In the genomic region with DNA sequence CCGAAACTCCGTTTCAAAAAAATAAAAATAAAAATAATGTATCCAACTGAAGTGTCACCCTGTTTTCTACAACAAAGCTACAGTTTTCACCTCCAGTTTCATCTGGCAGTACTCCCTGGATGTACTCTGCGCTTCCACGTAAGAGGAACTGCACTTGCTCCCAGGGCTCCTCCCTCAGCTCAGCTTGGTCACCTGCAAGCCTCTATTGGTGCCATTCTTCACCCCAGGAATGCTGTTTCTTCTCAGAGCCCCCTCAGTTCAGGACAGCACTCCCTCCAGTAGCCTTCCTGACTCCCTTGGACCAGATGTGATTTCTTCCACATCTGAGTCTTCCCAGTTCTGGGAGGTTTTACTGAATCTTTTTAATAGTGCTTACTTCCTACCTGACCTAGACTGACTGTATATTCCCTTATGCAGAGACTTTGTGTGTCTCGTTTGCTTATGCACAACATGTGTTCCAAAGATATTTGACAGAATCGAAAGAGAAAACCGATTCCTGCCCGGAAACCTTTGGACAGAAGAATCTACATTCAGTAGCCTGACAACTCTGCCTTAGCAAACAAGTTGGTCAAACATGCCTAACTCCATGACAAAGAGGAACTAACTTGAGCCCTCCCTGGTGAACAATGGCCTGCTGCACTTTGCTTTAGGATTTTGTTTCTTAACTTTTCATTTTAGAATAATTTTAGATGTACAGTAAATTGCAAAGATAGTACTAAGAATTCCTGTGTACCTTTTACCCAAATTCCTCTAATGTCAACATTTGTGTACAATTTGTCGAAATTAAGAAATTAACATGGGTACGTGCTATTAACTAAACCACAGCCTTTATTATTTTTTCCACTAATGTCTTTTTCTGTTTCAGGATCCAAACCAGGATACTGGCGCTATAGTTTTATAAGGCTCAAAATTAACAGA, we compare ENCODE assay signal across 8 cellular contexts. TPM values are rescaled to one million over a fixed set of nuclear protein-coding genes. Genes with fewer than 3 reads are reported as not detected.
DNase-seq lines count a peak whose midpoint lies in the region; TF ChIP-seq lines count a peak whose summit lies in the region.

No MANE protein-coding gene starts in this region.

- intact Hi-C loops in stomach (cut with DNase I; ENCODE audit: low total_unique reads), result no loop called here

- DNase-seq in HL-60 (ENCODE audit: low read depth in 1 of 2, low spot score in 1 of 2) (peak in 1 of 2 experiments; percentile 28), stomach (peak; percentile 54), COLO829 (ENCODE audit: low spot score) (no peak), DMS153 treated with DMSO at 0.1 percent for 48 hours (lab: John Stamatoyannopoulos, UW; ENCODE audit: unreplicated experiment) (no peak)
- no peak for DNase-seq in activated CD4-positive, alpha-beta memory T cell treated with anti-CD3 and anti-CD28 coated beads, Interleukin-2, amount 10 ng/mL, durations not matched to agents 7 days and 5 days
- DNase-seq in stimulated activated naive CD4-positive, alpha-beta T cell (lab: John Stamatoyannopoulos, UW), result no peak

- no peak for TF ChIP-seq POLR2A in stomach (IDR thresholded peaks at IDR 0.05)

- H3K27ac ChIP-seq in ACC112 (ENCODE audit: low read depth, low read length) (no peak overlapping the region), HL-60 (replicated peaks) (peak overlapping the region; percentile 71), iPS-20b (ENCODE audit: low read length) (no peak overlapping the region), stomach (peak overlapping the region; percentile 85 to 90 (median 89))

- peaks cover 21% of the 10 kb centered on the region for H3K4me1 Mint-ChIP-seq in activated CD4-positive, alpha-beta memory T cell treated with anti-CD3 and anti-CD28 coated beads, Interleukin-2, amount 10 ng/mL, durations not matched to agents 7 days and 5 days

- no peak for TF ChIP-seq EP300 in stomach (IDR thresholded peaks at IDR 0.05)

- H3K27ac Mint-ChIP-seq in activated CD4-positive, alpha-beta memory T cell treated with anti-CD3 and anti-CD28 coated beads, Interleukin-2, amount 10 ng/mL, durations not matched to agents 7 days and 5 days, result peak overlapping the region; percentile 96

- H3K9ac ChIP-seq in iPS-20b (ENCODE audit: low read depth, low read length), result peak overlapping the region; percentile 77; the same call in 1 of the 2 replicates

- peak overlapping the region; percentile 87 for H3K4me3 Mint-ChIP-seq in activated CD4-positive, alpha-beta memory T cell treated with anti-CD3 and anti-CD28 coated beads, Interleukin-2, amount 10 ng/mL, durations not matched to agents 7 days and 5 days

- no peaks in the 10 kb centered on the region for H3K27me3 Mint-ChIP-seq in activated CD4-positive, alpha-beta memory T cell treated with anti-CD3 and anti-CD28 coated beads, Interleukin-2, amount 10 ng/mL, durations not matched to agents 7 days and 5 days

- CTCF ChIA-PET in activated CD4-positive, alpha-beta memory T cell treated with anti-CD3 and anti-CD28 coated beads, Interleukin-2, amount 10 ng/mL, durations not matched to agents 7 days and 5 days (lab: Charles Lee), result interaction anchor here (0.6 to 1.3 kb wide), 5 partner anchors 118 to 238 kb away, joined by 3 to 17 read pairs (median 3); a partner anchor contains a TSS

- no peaks in the 10 kb centered on the region for H3K36me3 ChIP-seq in ACC112 (ENCODE audit: insufficient read depth, low read length)
- H3K36me3 ChIP-seq in iPS-20b (ENCODE audit: insufficient read depth, low read depth, low read length), result no peaks in the 10 kb centered on the region
- no peaks in the 10 kb centered on the region for H3K36me3 ChIP-seq in stomach

- H3K4me1 ChIP-seq in ACC112 (ENCODE audit: control insufficient read depth, insufficient read depth, low read length, unreplicated experiment) (peaks cover 7% of the 10 kb centered on the region), iPS-20b (ENCODE audit: insufficient read depth, low read length) (no peaks in the 10 kb centered on the region; the same call in 1 of the 2 replicates), stomach (peaks cover 10 to 52% (median 19%) of the 10 kb centered on the region in 4 donors)

- TF ChIP-seq CTCF in HL-60 (IDR thresholded peaks at IDR 0.05; ENCODE audit: insufficient read depth, low read length) (no peak), stomach (IDR thresholded peaks at IDR 0.05) (no peak)

- no peaks in the 10 kb centered on the region for H3K9me3 Mint-ChIP-seq in activated CD4-positive, alpha-beta memory T cell treated with anti-CD3 and anti-CD28 coated beads, Interleukin-2, amount 10 ng/mL, durations not matched to agents 7 days and 5 days

- H3K27me3 ChIP-seq in ACC112 (ENCODE audit: insufficient read depth, low read length) (no peaks in the 10 kb centered on the region), HL-60 (ENCODE audit: insufficient read depth, poor library complexity, severe bottlenecking) (no peaks in the 10 kb centered on the region), iPS-20b (ENCODE audit: insufficient read depth, low read length) (peaks cover 9% of the 10 kb centered on the region; the same call in 1 of the 2 replicates), stomach (no peaks in the 10 kb centered on the region)

- no peaks in the 10 kb centered on the region for H3K79me2 ChIP-seq in ACC112 (ENCODE audit: control insufficient read depth, insufficient read depth, low read length, unreplicated experiment)

- POLR2A ChIA-PET in activated CD4-positive, alpha-beta memory T cell treated with anti-CD3 and anti-CD28 coated beads, Interleukin-2, amount 10 ng/mL, durations not matched to agents 7 days and 5 days (lab: Charles Lee), result interaction anchor here (1.0 to 1.7 kb wide), 6 partner anchors 16 to 165 kb away, joined by 3 to 9 read pairs (median 4); a partner anchor contains a TSS

- H3K9me3 ChIP-seq in iPS-20b (ENCODE audit: insufficient read depth, low read depth, low read length) (no peaks in the 10 kb centered on the region), stomach (no peaks in the 10 kb centered on the region)

- H3K4me3 ChIP-seq in ACC112 (ENCODE audit: low read depth, low read length), result peak overlapping the region; percentile 91
- peak overlapping the region; percentile 67 for H3K4me3 ChIP-seq in HL-60 (replicated peaks; ENCODE audit: insufficient read depth, low read length)
- H3K4me3 ChIP-seq in iPS-20b (ENCODE audit: low read length), result peak overlapping the region; percentile 71
- H3K4me3 ChIP-seq in stomach, result peak overlapping the region; percentile 50 to 76 (median 66)

- peaks cover 3% of the 10 kb centered on the region for H3K36me3 Mint-ChIP-seq in activated CD4-positive, alpha-beta memory T cell treated with anti-CD3 and anti-CD28 coated beads, Interleukin-2, amount 10 ng/mL, durations not matched to agents 7 days and 5 days (ENCODE audit: low read depth)

- 26 to 44% (median 31%) methylated on average over 11 of the region's 11 CpGs for WGBS in stomach, 5 donors

- peak overlapping the region; percentile 99 for H2AFZ ChIP-seq in ACC112 (ENCODE audit: low read length, unreplicated experiment)

RNA-seq across cellular contexts. Expression of a gene that starts 0.8 kb away (rescaled TPM):
- 10 to 100 TPM in 1 of 2 experiments, 1 to 10 TPM in 1; 8.8 to 10.4 TPM for total RNA-seq in activated CD4-positive, alpha-beta memory T cell treated with anti-CD3 and anti-CD28 coated beads, Interleukin-2, amount 10 ng/mL, durations not matched to agents 7 days and 5 days
- total RNA-seq in stomach, result 10 to 100 TPM in 3 of 5 donors, 1 to 10 TPM in 2; 7.6 to 26.3 (median 17.4) TPM
- 10 to 100 TPM in 1 of 3 donors, 1 to 10 TPM in 2; 4.4 to 11.9 (median 5.0) TPM for polyA plus RNA-seq in stomach

RNA-seq across cellular contexts. Expression of a gene that starts 37.5 kb away (rescaled TPM):
- total RNA-seq in activated CD4-positive, alpha-beta memory T cell treated with anti-CD3 and anti-CD28 coated beads, Interleukin-2, amount 10 ng/mL, durations not matched to agents 7 days and 5 days, result 10 to 100 TPM; 30.9 to 31.2 TPM
- 10 to 100 TPM in 3 of 5 donors, not detected in 2; 17.5 to 42.0 (median 32.7) TPM for total RNA-seq in stomach
- polyA plus RNA-seq in stomach, result 10 to 100 TPM; 40.8 to 45.4 (median 44.2) TPM

RNA-seq across cellular contexts. Expression of a gene that starts 37.5 kb away (rescaled TPM):
- total RNA-seq in activated CD4-positive, alpha-beta memory T cell treated with anti-CD3 and anti-CD28 coated beads, Interleukin-2, amount 10 ng/mL, durations not matched to agents 7 days and 5 days, result 10 to 100 TPM; 46.8 to 47.2 TPM
- 10 to 100 TPM in 2 of 5 donors, 1 to 10 TPM in 3; 1.2 to 54.2 (median 8.5) TPM for total RNA-seq in stomach
- 10 to 100 TPM; 52.5 to 77.9 (median 64.4) TPM for polyA plus RNA-seq in stomach

RNA-seq across cellular contexts. Expression of a gene that starts 37.8 kb away (rescaled TPM):
- total RNA-seq in activated CD4-positive, alpha-beta memory T cell treated with anti-CD3 and anti-CD28 coated beads, Interleukin-2, amount 10 ng/mL, durations not matched to agents 7 days and 5 days, result 10 to 100 TPM; 26.2 to 26.7 TPM
- 10 to 100 TPM; 11.1 to 42.5 (median 30.3) TPM for total RNA-seq in stomach
- 10 to 100 TPM in 2 of 3 donors, 1 to 10 TPM in 1; 9.4 to 13.1 (median 11.5) TPM for polyA plus RNA-seq in stomach

Comparison
In these comparisons a context has a peak if more than half of its experiments do, and no peak if none do; other contexts are left out.
1. H3K27ac ChIP-seq: peak in HL-60 (single experiment) and stomach (5 of 5); none in ACC112 (single experiment) and iPS-20b (single experiment).
2. Peak in every context shown above with its lines, with median percentiles within 50 percentile points of each other: H3K4me3 ChIP-seq.